Comparison of ENCODE assay signal across 17 cellular contexts in genomic region chr1:212677573-212677972, GRCh38. TPM values are rescaled to one million over a fixed set of nuclear protein-coding genes. Genes with fewer than 3 reads are reported as not detected.
DNase-seq lines count a peak whose midpoint lies in the region; ATAC-seq and TF ChIP-seq lines count a peak whose summit lies in the region.
"Had no signal": no experiment of that assay in that cellular context is flagged by ENCODE, and none has a peak within 500 bp of the region (broad histone marks: within the 10 kb centered on the region; RNA-seq: fewer than 3 reads in every experiment).

No MANE protein-coding gene starts in this region.

- H3K4me3 Mint-ChIP-seq in natural killer cell treated with Interleukin-12 subunit alpha and Interleukin-12 subunit beta and Interleukin-15 and Interleukin-18, amount 100 ng/mL, for 72 hours: peak overlapping the region; percentile 12
- H3K4me3 Mint-ChIP-seq in natural killer cell: no peak overlapping the region
- no peak overlapping the region for H3K4me3 Mint-ChIP-seq in activated CD4-positive, alpha-beta memory T cell treated with anti-CD3 and anti-CD28 coated beads for 36 hours
- no peak overlapping the region for H3K4me3 Mint-ChIP-seq in glutamatergic neuron (ENCODE audit: unreplicated experiment)
- peak overlapping the region; percentile 11 to 52 for H3K4me3 Mint-ChIP-seq in stimulated activated naive B cell treated with anti-CD40 and anti-IgM and Interleukin-4, amounts not matched to agents 10 μg/mL and 1 μg/mL and 100 μg/mL, for 72 hours
- H3K4me3 Mint-ChIP-seq in endothelial cell (ENCODE audit: unreplicated experiment): no peak overlapping the region
- H3K4me3 Mint-ChIP-seq: CD8-positive, alpha-beta T cell; GM23338 had no signal

- peaks cover 13 to 35% of the 10 kb centered on the region in 2 donors for H3K27me3 Mint-ChIP-seq in natural killer cell treated with Interleukin-12 subunit alpha and Interleukin-12 subunit beta and Interleukin-15 and Interleukin-18, amount 100 ng/mL, for 72 hours
- H3K27me3 Mint-ChIP-seq in natural killer cell (ENCODE audit: low read depth in 2 of 2): peaks cover 23 to 51% of the 10 kb centered on the region in 2 donors
- peaks cover 3% of the 10 kb centered on the region for H3K27me3 Mint-ChIP-seq in activated CD4-positive, alpha-beta memory T cell treated with anti-CD3 and anti-CD28 coated beads for 36 hours
- no peaks in the 10 kb centered on the region for H3K27me3 Mint-ChIP-seq in glutamatergic neuron (ENCODE audit: unreplicated experiment)
- H3K27me3 Mint-ChIP-seq in stimulated activated naive B cell treated with anti-CD40 and anti-IgM and Interleukin-4, amounts not matched to agents 10 μg/mL and 1 μg/mL and 100 μg/mL, for 72 hours: peaks cover 0 to 6% of the 10 kb centered on the region in 2 donors
- peaks cover 2% of the 10 kb centered on the region for H3K27me3 Mint-ChIP-seq in endothelial cell (ENCODE audit: unreplicated experiment)

- no peaks in the 10 kb centered on the region for H3K79me2 ChIP-seq in hepatocyte

- POLR2A ChIA-PET in activated CD4-positive, alpha-beta memory T cell treated with anti-CD3 and anti-CD28 coated beads for 36 hours (lab: Charles Lee): no interaction called here

- intact Hi-C loops in natural killer cell (cut with micrococcal nuclease): no loop called here
- intact Hi-C loops in activated CD4-positive, alpha-beta memory T cell treated with anti-CD3 and anti-CD28 coated beads for 36 hours (cut with micrococcal nuclease): loop anchor here (10.0 kb wide), 1 partner anchor 643 kb away; the partner anchor contains the start of genes DTL and INTS7

- H3K4me1 Mint-ChIP-seq in natural killer cell treated with Interleukin-12 subunit alpha and Interleukin-12 subunit beta and Interleukin-15 and Interleukin-18, amount 100 ng/mL, for 72 hours (ENCODE audit: low read depth in 2 of 2): peaks cover 28 to 43% of the 10 kb centered on the region in 2 donors
- peaks cover 16 to 19% of the 10 kb centered on the region in 2 donors for H3K4me1 Mint-ChIP-seq in natural killer cell
- peaks cover 47% of the 10 kb centered on the region for H3K4me1 Mint-ChIP-seq in activated CD4-positive, alpha-beta memory T cell treated with anti-CD3 and anti-CD28 coated beads for 36 hours (ENCODE audit: low read depth)
- peaks cover 10% of the 10 kb centered on the region for H3K4me1 Mint-ChIP-seq in glutamatergic neuron (ENCODE audit: low read depth, unreplicated experiment)
- peaks cover 49 to 62% of the 10 kb centered on the region in 2 donors for H3K4me1 Mint-ChIP-seq in stimulated activated naive B cell treated with anti-CD40 and anti-IgM and Interleukin-4, amounts not matched to agents 10 μg/mL and 1 μg/mL and 100 μg/mL, for 72 hours
- peaks cover 18% of the 10 kb centered on the region for H3K4me1 Mint-ChIP-seq in endothelial cell (ENCODE audit: unreplicated experiment)

- no peak overlapping the region for H3K27ac ChIP-seq in hepatocyte

- CTCF ChIA-PET in activated CD4-positive, alpha-beta memory T cell treated with anti-CD3 and anti-CD28 coated beads for 36 hours (lab: Charles Lee): interaction anchor here (0.9 to 4.0 kb wide), 8 partner anchors 9 to 220 kb away, joined by 3 to 28 read pairs (median 4); no protein-coding TSS in a partner anchor

- no peak overlapping the region for H2AFZ ChIP-seq in hepatocyte
- H2AFZ ChIP-seq: GM23338 had no signal

- no peaks in the 10 kb centered on the region for H3K9me3 ChIP-seq in hepatocyte (ENCODE audit: low read depth)
- H3K9me3 ChIP-seq: BE2C had no signal

- no peaks in the 10 kb centered on the region for H3K36me3 Mint-ChIP-seq in natural killer cell treated with Interleukin-12 subunit alpha and Interleukin-12 subunit beta and Interleukin-15 and Interleukin-18, amount 100 ng/mL, for 72 hours
- H3K36me3 Mint-ChIP-seq in natural killer cell (no peaks in the 10 kb centered on the region), glutamatergic neuron (ENCODE audit: unreplicated experiment) (no peaks in the 10 kb centered on the region), endothelial cell (ENCODE audit: low read depth, unreplicated experiment) (no peaks in the 10 kb centered on the region)
- no peaks in the 10 kb centered on the region for H3K36me3 Mint-ChIP-seq in activated CD4-positive, alpha-beta memory T cell treated with anti-CD3 and anti-CD28 coated beads for 36 hours
- H3K36me3 Mint-ChIP-seq in stimulated activated naive B cell treated with anti-CD40 and anti-IgM and Interleukin-4, amounts not matched to agents 10 μg/mL and 1 μg/mL and 100 μg/mL, for 72 hours: peaks cover 3 to 5% of the 10 kb centered on the region in 2 donors
- H3K36me3 Mint-ChIP-seq: CD8-positive, alpha-beta T cell had no signal

- no peaks in the 10 kb centered on the region for H3K9me2 ChIP-seq in hepatocyte (replicated peaks; ENCODE audit: insufficient read depth)

- TF ChIP-seq CTCF in natural killer cell (IDR thresholded peaks at IDR 0.05): no peak
- no peak for TF ChIP-seq CTCF in glutamatergic neuron (IDR thresholded peaks at IDR 0.05; ENCODE audit: partially characterized antibody, unreplicated experiment)
- TF ChIP-seq CTCF in endothelial cell (IDR thresholded peaks at IDR 0.05; ENCODE audit: unreplicated experiment): no peak
- no peak for TF ChIP-seq CTCF in hepatocyte (IDR thresholded peaks at IDR 0.05; ENCODE audit: poor library complexity)

- H3K4me3 ChIP-seq in hepatocyte: no peak overlapping the region
- H3K4me3 ChIP-seq: GM23338 had no signal

- no peak for DNase-seq in natural killer cell treated with Interleukin-12 subunit alpha and Interleukin-12 subunit beta and Interleukin-15 and Interleukin-18, amount 100 ng/mL, for 72 hours (ENCODE audit: low spot score)
- no peak for DNase-seq in natural killer cell
- no peak for DNase-seq in activated CD4-positive, alpha-beta memory T cell treated with anti-CD3 and anti-CD28 coated beads for 36 hours
- no peak for DNase-seq in glutamatergic neuron
- DNase-seq in stimulated activated naive B cell treated with anti-CD40 and anti-IgM and Interleukin-4, amounts not matched to agents 10 μg/mL and 1 μg/mL and 100 μg/mL, for 72 hours: no peak
- DNase-seq in DMS79 treated with DMSO at 0.1 percent for 48 hours (lab: John Stamatoyannopoulos, UW): no peak
- DNase-seq in endothelial cell (ENCODE audit: low spot score): no peak
- DNase-seq in hepatocyte (ENCODE audit: low spot score): no peak
- DNase-seq: BE2C, GF-D8, MM.1S, NCI-H187 treated with DMSO at 0.1 percent for 48 hours, NCI-H2171, NCI-H446 treated with DMSO at 0.1 percent for 48 hours, NCI-H774 had no signal

- H3K36me3 ChIP-seq in hepatocyte (replicated peaks; ENCODE audit: insufficient read depth, low read depth): no peaks in the 10 kb centered on the region
- H3K36me3 ChIP-seq: BE2C had no signal

- no peaks in the 10 kb centered on the region for H3K9me3 Mint-ChIP-seq in natural killer cell treated with Interleukin-12 subunit alpha and Interleukin-12 subunit beta and Interleukin-15 and Interleukin-18, amount 100 ng/mL, for 72 hours
- H3K9me3 Mint-ChIP-seq in natural killer cell (no peaks in the 10 kb centered on the region), glutamatergic neuron (ENCODE audit: unreplicated experiment) (peaks cover 2% of the 10 kb centered on the region), endothelial cell (ENCODE audit: unreplicated experiment) (no peaks in the 10 kb centered on the region)
- no peaks in the 10 kb centered on the region for H3K9me3 Mint-ChIP-seq in activated CD4-positive, alpha-beta memory T cell treated with anti-CD3 and anti-CD28 coated beads for 36 hours
- H3K9me3 Mint-ChIP-seq in stimulated activated naive B cell treated with anti-CD40 and anti-IgM and Interleukin-4, amounts not matched to agents 10 μg/mL and 1 μg/mL and 100 μg/mL, for 72 hours: peaks cover 0 to 2% of the 10 kb centered on the region in 2 donors
- H3K9me3 Mint-ChIP-seq: CD8-positive, alpha-beta T cell; GM23338 had no signal

- H4K20me1 ChIP-seq in hepatocyte (ENCODE audit: insufficient read depth, poor library complexity, severe bottlenecking): no peaks in the 10 kb centered on the region

- WGBS in hepatocyte (ENCODE audit: low lambda C conversion rate, missing lambda C conversion rate): 87% methylated on average over 4 of the region's 4 CpGs

- H3K27ac Mint-ChIP-seq in natural killer cell treated with Interleukin-12 subunit alpha and Interleukin-12 subunit beta and Interleukin-15 and Interleukin-18, amount 100 ng/mL, for 72 hours: peak overlapping the region; percentile 56 to 58
- H3K27ac Mint-ChIP-seq in natural killer cell: no peak overlapping the region
- H3K27ac Mint-ChIP-seq in activated CD4-positive, alpha-beta memory T cell treated with anti-CD3 and anti-CD28 coated beads for 36 hours: peak overlapping the region; percentile 85
- H3K27ac Mint-ChIP-seq in glutamatergic neuron (ENCODE audit: unreplicated experiment): peak overlapping the region; percentile 70
- H3K27ac Mint-ChIP-seq in stimulated activated naive B cell treated with anti-CD40 and anti-IgM and Interleukin-4, amounts not matched to agents 10 μg/mL and 1 μg/mL and 100 μg/mL, for 72 hours: peak overlapping the region; percentile 93
- no peak overlapping the region for H3K27ac Mint-ChIP-seq in endothelial cell (ENCODE audit: unreplicated experiment)
- H3K27ac Mint-ChIP-seq: CD8-positive, alpha-beta T cell; GM23338 had no signal

- no peaks in the 10 kb centered on the region for H3K27me3 ChIP-seq in hepatocyte
- H3K27me3 ChIP-seq: BE2C had no signal

- H3K4me1 ChIP-seq in hepatocyte (ENCODE audit: insufficient read depth): no peaks in the 10 kb centered on the region

- no peak for ATAC-seq in natural killer cell treated with Interleukin-12 subunit alpha and Interleukin-12 subunit beta and Interleukin-15 and Interleukin-18, amount 100 ng/mL, for 72 hours
- no peak for ATAC-seq in natural killer cell
- no peak for ATAC-seq in stimulated activated naive B cell treated with anti-CD40 and anti-IgM and Interleukin-4, amounts not matched to agents 10 μg/mL and 1 μg/mL and 100 μg/mL, for 72 hours (replicated peaks)
- ATAC-seq: CD8-positive, alpha-beta T cell had no signal

- no peak overlapping the region for H3K4me2 ChIP-seq in hepatocyte
- H3K4me2 ChIP-seq: GM23338 had no signal

RNA-seq across cellular contexts. Expression of gene BATF3, which starts 22.1 kb away (rescaled TPM):
- 100 to 1,000 TPM in 1 of 2 donors, 10 to 100 TPM in 1; 46.6 to 137 TPM for total RNA-seq in natural killer cell treated with Interleukin-12 subunit alpha and Interleukin-12 subunit beta and Interleukin-15 and Interleukin-18, amount 100 ng/mL, for 72 hours
- 1 to 10 TPM in 2 of 3 donors, under 1 TPM in 1; 0.25 to 3.6 (median 1.2) TPM for total RNA-seq in natural killer cell
- 100 to 1,000 TPM; 314 to 320 TPM for total RNA-seq in activated CD4-positive, alpha-beta memory T cell treated with anti-CD3 and anti-CD28 coated beads for 36 hours
- total RNA-seq in glutamatergic neuron (ENCODE audit: unreplicated experiment): 0.56 TPM
- total RNA-seq in endothelial cell (ENCODE audit: unreplicated experiment): 0.54 TPM
- 1.6 TPM in 1 of 2 replicates, not detected in the other for total RNA-seq in hepatocyte
- polyA plus RNA-seq in hepatocyte: 3.2 and 3.5 TPM in 2 replicates
- total RNA-seq: CD8-positive, alpha-beta T cell had no signal

Comparison
In these comparisons a context has a peak if more than half of its experiments do, and no peak if none do; other contexts are left out.
1. H3K27ac Mint-ChIP-seq: peak in natural killer cell treated with Interleukin-12 subunit alpha and Interleukin-12 subunit beta and Interleukin-15 and Interleukin-18, amount 100 ng/mL, for 72 hours (2 of 2), activated CD4-positive, alpha-beta memory T cell treated with anti-CD3 and anti-CD28 coated beads for 36 hours (single experiment), glutamatergic neuron (single experiment) and stimulated activated naive B cell treated with anti-CD40 and anti-IgM and Interleukin-4, amounts not matched to agents 10 μg/mL and 1 μg/mL and 100 μg/mL, for 72 hours (single experiment); none in natural killer cell (0 of 2) and endothelial cell (single experiment).
2. H3K4me3 Mint-ChIP-seq: peak in natural killer cell treated with Interleukin-12 subunit alpha and Interleukin-12 subunit beta and Interleukin-15 and Interleukin-18, amount 100 ng/mL, for 72 hours (single experiment) and stimulated activated naive B cell treated with anti-CD40 and anti-IgM and Interleukin-4, amounts not matched to agents 10 μg/mL and 1 μg/mL and 100 μg/mL, for 72 hours (2 of 2); none in natural killer cell (single experiment), activated CD4-positive, alpha-beta memory T cell treated with anti-CD3 and anti-CD28 coated beads for 36 hours (single experiment), glutamatergic neuron (single experiment) and endothelial cell (single experiment).
3. RNA of gene BATF3, which starts 22.1 kb away (total RNA-seq): 314 to 320 TPM in activated CD4-positive, alpha-beta memory T cell treated with anti-CD3 and anti-CD28 coated beads for 36 hours and 46.6 to 137 TPM in natural killer cell treated with Interleukin-12 subunit alpha and Interleukin-12 subunit beta and Interleukin-15 and Interleukin-18, amount 100 ng/mL, for 72 hours; 0.25 to 3.6 TPM in natural killer cell, 0.56 TPM in glutamatergic neuron (single experiment), 0.54 TPM in endothelial cell (single experiment) and 1.6 TPM in hepatocyte; every median in the first group is over 10 times any median in the second.